21 cellular contexts compared by ENCODE assay signal in genomic region chr3:126965526-126966080, GRCh38.
"Had no signal": no experiment of that assay in that cellular context is flagged by ENCODE, and none has a peak within 500 bp of the region (broad histone marks: within the 10 kb centered on the region; RNA-seq: fewer than 3 reads in every experiment).

No MANE protein-coding gene starts in this region.

- H3K4me3 ChIP-seq: esophagus muscularis mucosa, gastrocnemius medialis, pancreas, prostate gland, right lobe of liver, stomach had no signal

- FAIRE-seq: keratinocyte, pancreas had no signal

- H3K9me3 ChIP-seq: esophagus muscularis mucosa, gastrocnemius medialis, pancreas, prostate gland, right lobe of liver, stomach had no signal

- H3K36me3 Mint-ChIP-seq: natural killer cell had no signal

- H3K4me3 Mint-ChIP-seq: central memory CD8-positive, alpha-beta T cell; dendritic cell treated with granulocyte-macrophage colony-stimulating factor and Interleukin-4, amounts not matched to agents 40 ng/mL and 50 ng/mL, for 4 days; effector memory CD8-positive, alpha-beta T cell; immature natural killer cell; memory B cell; mesothelial cell of epicardium; natural killer cell; neural crest cell had no signal

- DNase-seq: effector memory CD8-positive, alpha-beta T cell; gastrocnemius medialis; immature natural killer cell; left colon; natural killer cell; nucleus accumbens; stimulated activated CD4-positive, alpha-beta T cell treated with anti-CD3 and anti-CD28 coated beads, Interleukin-12 subunit alpha, Interleukin-12 subunit beta, amount 100 ng/mL, for 4 hours; stimulated activated naive CD4-positive, alpha-beta T cell; stomach; substantia nigra had no signal

- H3K4me1 ChIP-seq: right lobe of liver had no signal

- H3K27ac ChIP-seq: epithelial cell of prostate, esophagus muscularis mucosa, gastrocnemius medialis, pancreas, prostate gland, right lobe of liver, stomach had no signal

- H3K9me3 Mint-ChIP-seq: central memory CD8-positive, alpha-beta T cell; dendritic cell treated with granulocyte-macrophage colony-stimulating factor and Interleukin-4, amounts not matched to agents 40 ng/mL and 50 ng/mL, for 4 days; effector memory CD8-positive, alpha-beta T cell; immature natural killer cell; memory B cell; mesothelial cell of epicardium; natural killer cell; neural crest cell had no signal

- H3K4me1 Mint-ChIP-seq: central memory CD8-positive, alpha-beta T cell; immature natural killer cell; mesothelial cell of epicardium; natural killer cell had no signal

- H3K27me3 ChIP-seq: esophagus muscularis mucosa, gastrocnemius medialis, pancreas, right lobe of liver, stomach had no signal

- H3K27ac Mint-ChIP-seq: dendritic cell treated with granulocyte-macrophage colony-stimulating factor and Interleukin-4, amounts not matched to agents 40 ng/mL and 50 ng/mL, for 4 days; memory B cell; mesothelial cell of epicardium; natural killer cell had no signal

- H3K36me3 ChIP-seq: gastrocnemius medialis, pancreas, prostate gland, right lobe of liver, stomach had no signal
